11 cellular contexts compared by ENCODE assay signal in the genomic region with DNA sequence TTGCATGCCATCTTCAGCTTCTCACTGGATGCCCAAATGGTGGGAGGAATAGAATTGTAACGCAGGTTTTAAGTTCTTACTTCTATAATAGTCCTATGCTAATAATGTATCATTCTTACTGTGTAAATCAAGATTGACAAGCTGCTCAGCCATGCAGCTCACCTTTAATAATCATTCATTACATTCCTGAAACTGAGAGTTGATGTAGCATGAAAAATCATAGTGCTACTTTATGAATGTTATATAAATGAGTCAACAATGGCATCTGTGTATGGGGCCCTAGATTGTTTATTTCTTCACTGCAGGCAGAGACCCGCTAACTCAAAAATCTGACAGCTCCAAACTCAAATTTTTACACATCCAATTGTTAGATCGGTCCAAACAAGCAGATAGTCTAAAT. TPM values are rescaled to one million over a fixed set of nuclear protein-coding genes. Genes with fewer than 3 reads are reported as not detected.
A peak's percentile ranks its signal among the peaks of the same experiment; 100 is the strongest.
DNase-seq lines count a peak whose midpoint lies in the region; ATAC-seq lines count a peak whose summit lies in the region.
"Had no signal": no experiment of that assay in that cellular context is flagged by ENCODE, and none has a peak within 500 bp of the region (broad histone marks: within the 10 kb centered on the region; RNA-seq: fewer than 3 reads in every experiment).

No MANE protein-coding gene starts in this region.

- no peak for DNase-seq in activated naive CD8-positive, alpha-beta T cell treated with anti-CD3 and anti-CD28 coated beads, Interleukin-2, amount 50 U/mL, for 24 hours
- DNase-seq in activated naive CD8-positive, alpha-beta T cell treated with anti-CD3 and anti-CD28 coated beads for 36 hours: no peak
- DNase-seq in stimulated activated naive CD8-positive, alpha-beta T cell treated with anti-CD3 and anti-CD28 coated beads, Interleukin-15, amount 100 ng/mL, for 72 hours: no peak
- DNase-seq in activated gamma-delta T cell (lab: John Stamatoyannopoulos, UW) (no peak), NCI-H2227 treated with DMSO at 0.1 percent for 48 hours (lab: John Stamatoyannopoulos, UW) (no peak), OCI-M2 (lab: John Stamatoyannopoulos, UW; ENCODE audit: unreplicated experiment) (no peak)
- DNase-seq: lower lobe of right lung had no signal

- peak; percentile 40 for ATAC-seq in activated naive CD8-positive, alpha-beta T cell treated with anti-CD3 and anti-CD28 coated beads, Interleukin-2, amount 50 U/mL, for 24 hours
- peak; percentile 53 for ATAC-seq in GM21825 (IDR thresholded peaks at IDR 0.05; ENCODE audit: unreplicated experiment)
- ATAC-seq in HG03139 (IDR thresholded peaks at IDR 0.05; ENCODE audit: unreplicated experiment): peak; percentile 60
- peak; percentile 42 for ATAC-seq in stimulated activated naive CD8-positive, alpha-beta T cell treated with anti-CD3 and anti-CD28 coated beads, Interleukin-15, amount 100 ng/mL, for 72 hours
- ATAC-seq: lower lobe of right lung had no signal

- no peaks in the 10 kb centered on the region for H3K36me3 Mint-ChIP-seq in activated naive CD8-positive, alpha-beta T cell treated with anti-CD3 and anti-CD28 coated beads, Interleukin-2, amount 50 U/mL, for 24 hours (ENCODE audit: low read depth)
- no peaks in the 10 kb centered on the region for H3K36me3 Mint-ChIP-seq in activated naive CD8-positive, alpha-beta T cell treated with anti-CD3 and anti-CD28 coated beads for 36 hours

- H3K4me1 Mint-ChIP-seq in activated naive CD8-positive, alpha-beta T cell treated with anti-CD3 and anti-CD28 coated beads, Interleukin-2, amount 50 U/mL, for 24 hours: peaks cover 12% of the 10 kb centered on the region
- H3K4me1 Mint-ChIP-seq in activated naive CD8-positive, alpha-beta T cell treated with anti-CD3 and anti-CD28 coated beads for 36 hours: no peaks in the 10 kb centered on the region
- no peaks in the 10 kb centered on the region for H3K4me1 Mint-ChIP-seq in stimulated activated naive CD8-positive, alpha-beta T cell treated with anti-CD3 and anti-CD28 coated beads, Interleukin-15, amount 100 ng/mL, for 72 hours

- no peak overlapping the region for H3K27ac Mint-ChIP-seq in activated naive CD8-positive, alpha-beta T cell treated with anti-CD3 and anti-CD28 coated beads, Interleukin-2, amount 50 U/mL, for 24 hours
- H3K27ac Mint-ChIP-seq in activated naive CD8-positive, alpha-beta T cell treated with anti-CD3 and anti-CD28 coated beads for 36 hours: no peak overlapping the region
- H3K27ac Mint-ChIP-seq in stimulated activated naive CD8-positive, alpha-beta T cell treated with anti-CD3 and anti-CD28 coated beads, Interleukin-15, amount 100 ng/mL, for 72 hours: no peak overlapping the region

- H3K9me3 Mint-ChIP-seq in activated naive CD8-positive, alpha-beta T cell treated with anti-CD3 and anti-CD28 coated beads, Interleukin-2, amount 50 U/mL, for 24 hours: no peaks in the 10 kb centered on the region
- no peaks in the 10 kb centered on the region for H3K9me3 Mint-ChIP-seq in activated naive CD8-positive, alpha-beta T cell treated with anti-CD3 and anti-CD28 coated beads for 36 hours
- no peaks in the 10 kb centered on the region for H3K9me3 Mint-ChIP-seq in stimulated activated naive CD8-positive, alpha-beta T cell treated with anti-CD3 and anti-CD28 coated beads, Interleukin-15, amount 100 ng/mL, for 72 hours

- peaks cover 7% of the 10 kb centered on the region for H3K27me3 Mint-ChIP-seq in activated naive CD8-positive, alpha-beta T cell treated with anti-CD3 and anti-CD28 coated beads, Interleukin-2, amount 50 U/mL, for 24 hours
- H3K27me3 Mint-ChIP-seq in activated naive CD8-positive, alpha-beta T cell treated with anti-CD3 and anti-CD28 coated beads for 36 hours: no peaks in the 10 kb centered on the region
- H3K27me3 Mint-ChIP-seq in stimulated activated naive CD8-positive, alpha-beta T cell treated with anti-CD3 and anti-CD28 coated beads, Interleukin-15, amount 100 ng/mL, for 72 hours: no peaks in the 10 kb centered on the region

- H3K4me3 Mint-ChIP-seq in activated naive CD8-positive, alpha-beta T cell treated with anti-CD3 and anti-CD28 coated beads, Interleukin-2, amount 50 U/mL, for 24 hours: no peak overlapping the region
- H3K4me3 Mint-ChIP-seq in activated naive CD8-positive, alpha-beta T cell treated with anti-CD3 and anti-CD28 coated beads for 36 hours: no peak overlapping the region
- no peak overlapping the region for H3K4me3 Mint-ChIP-seq in stimulated activated naive CD8-positive, alpha-beta T cell treated with anti-CD3 and anti-CD28 coated beads, Interleukin-15, amount 100 ng/mL, for 72 hours

RNA-seq across cellular contexts. Expression of gene FH, which starts 34.4 kb away (rescaled TPM):
- 100 to 1,000 TPM; 101 to 103 TPM for total RNA-seq in activated naive CD8-positive, alpha-beta T cell treated with anti-CD3 and anti-CD28 coated beads for 36 hours

RNA-seq across cellular contexts. Expression of gene KMO, which starts 47.0 kb away (rescaled TPM):
- total RNA-seq in activated naive CD8-positive, alpha-beta T cell treated with anti-CD3 and anti-CD28 coated beads for 36 hours: under 1 TPM; 0.34 to 0.37 TPM
- total RNA-seq: HT-29; T-helper 1 cell treated with Interleukin-12 subunit alpha and Interleukin-12 subunit beta and Interleukin-4 antibody, amounts not matched to agents 30 ng/mL and 1 ng/mL, for 36 hours had no signal
